ENCODE assay signal across 7 cellular contexts in the genomic region with DNA sequence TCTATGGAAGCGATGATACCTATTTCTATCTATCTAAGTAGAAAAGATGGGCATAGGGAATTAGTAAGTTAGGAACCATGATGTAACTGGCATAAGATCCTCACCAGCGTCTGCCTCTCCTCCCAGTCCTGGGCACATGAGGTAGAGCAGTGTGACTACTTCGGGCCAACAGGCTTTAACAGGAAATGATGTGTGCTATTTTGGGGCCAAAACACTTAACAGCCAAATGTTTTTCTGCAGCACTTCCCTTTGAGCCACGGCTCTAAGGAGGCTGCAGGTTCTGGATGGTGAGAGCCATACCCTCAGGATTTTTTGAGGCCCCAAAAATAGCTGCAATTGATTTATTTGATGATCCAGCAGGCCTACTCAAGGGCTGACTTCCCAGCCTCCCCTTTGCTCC.
DNase-seq lines count a peak whose midpoint lies in the region; ATAC-seq, FAIRE-seq and TF ChIP-seq lines count a peak whose summit lies in the region.
"Not testable (repeated sequence)": the region's sequence is repeated elsewhere in the genome, so short reads cannot be mapped to it uniquely, and the experiment has no call there.

No MANE protein-coding gene starts in this region.

- H3K4me1 ChIP-seq in BLaER1 = peaks cover 12% of the 10 kb centered on the region
- not testable (repeated sequence) for H3K4me1 ChIP-seq in MM.1S (ENCODE audit: low read length); OCI-LY7 (ENCODE audit: insufficient read depth, low read length, poor library complexity, severe bottlenecking); pancreas

- TF ChIP-seq CTCF in MM.1S (IDR thresholded peaks at IDR 0.05; ENCODE audit: low read length); OCI-LY7 (conservative IDR thresholded peaks at IDR 0.05; ENCODE audit: low read length); VCaP (conservative IDR thresholded peaks at IDR 0.05); pancreas (IDR thresholded peaks at IDR 0.05): not testable (repeated sequence)

- 68 to 70% methylated on average over 2 to 3 of the region's 4 CpGs for WGBS in pancreas, 2 donors

- DNase-seq in MM.1S (peak; percentile 42), NOMO-1 (lab: John Stamatoyannopoulos, UW; ENCODE audit: unreplicated experiment in 2 of 2) (peak; percentile 42 to 61), OCI-LY7 (ENCODE audit: low spot score) (peak; percentile 23)
- DNase-seq in Right ventricle myocardium inferior (ENCODE audit: missing footprints); pancreas: not testable (repeated sequence)

- not testable (repeated sequence) for H2AFZ ChIP-seq in MM.1S (ENCODE audit: low read length); OCI-LY7 (ENCODE audit: low read length)

- H3K9ac ChIP-seq in BLaER1; MM.1S (ENCODE audit: low read length): not testable (repeated sequence)

- not testable (repeated sequence) for H3K4me3 ChIP-seq in BLaER1; MM.1S (ENCODE audit: low read length); OCI-LY7 (ENCODE audit: low read depth, low read length, poor library complexity, severe bottlenecking); pancreas

- peaks cover 16% of the 10 kb centered on the region for H3K9me3 ChIP-seq in BLaER1
- not testable (repeated sequence) for H3K9me3 ChIP-seq in MM.1S (replicated peaks; ENCODE audit: insufficient read depth, low read length); OCI-LY7 (ENCODE audit: low read length); pancreas

- peaks cover 13% of the 10 kb centered on the region for H3K36me3 ChIP-seq in BLaER1
- H3K36me3 ChIP-seq in MM.1S (replicated peaks; ENCODE audit: insufficient read depth, low read length); OCI-LY7 (ENCODE audit: insufficient read depth, low read length); pancreas: not testable (repeated sequence)

- H4K20me1 ChIP-seq in BLaER1; MM.1S (ENCODE audit: insufficient read depth, low read length); OCI-LY7 (ENCODE audit: insufficient read depth, low read length): not testable (repeated sequence)

- H3K4me2 ChIP-seq in BLaER1 = peak overlapping the region; percentile 55
- peak overlapping the region; percentile 24; the same call in 1 of the 2 replicates for H3K4me2 ChIP-seq in MM.1S (ENCODE audit: low read depth, low read length)
- not testable (repeated sequence) for H3K4me2 ChIP-seq in OCI-LY7 (ENCODE audit: low read length)

- not testable (repeated sequence) for H3K79me2 ChIP-seq in MM.1S (ENCODE audit: low read length); OCI-LY7 (ENCODE audit: insufficient read depth, low read depth, low read length)

- FAIRE-seq in pancreas (lab: Jason Lieb, UNC) = not testable (repeated sequence)

- CTCF ChIA-PET in OCI-LY7 (lab: Charles Lee; ENCODE audit: unreplicated experiment) = not testable (repeated sequence)

- peak; percentile 20 for ATAC-seq in Right ventricle myocardium inferior
- ATAC-seq in pancreas = peak in 3 of 4 donors; percentile 35 to 67 (median 39)

- not testable (repeated sequence) for BruUV-seq in OCI-LY7 (replicated peaks; lab: Mats Ljungman, UMichigan)

- POLR2A ChIA-PET in OCI-LY7 (lab: Charles Lee) = not testable (repeated sequence)

- H3K27me3 ChIP-seq in BLaER1; MM.1S (replicated peaks; ENCODE audit: insufficient read depth, low read length); pancreas: not testable (repeated sequence)

- intact Hi-C loops in OCI-LY7 (cut with micrococcal nuclease; ENCODE audit: unreplicated experiment); Right ventricle myocardium inferior (cut with DNase I); pancreas (cut with DNase I): not testable (repeated sequence)

- not testable (repeated sequence) for H3K27ac ChIP-seq in BLaER1; OCI-LY7 (ENCODE audit: low read depth, low read length, poor library complexity, severe bottlenecking); pancreas
- H3K27ac ChIP-seq in MM.1S (ENCODE audit: low read length) (peak overlapping the region; percentile 42; the same call in 1 of the 2 replicates), VCaP (peak overlapping the region; percentile 43; the same call in 1 of the 2 replicates)

- not testable (repeated sequence) for H3F3A ChIP-seq in MM.1S (ENCODE audit: insufficient read depth, low read length)

- H3K9me2 ChIP-seq in MM.1S (replicated peaks; ENCODE audit: insufficient read depth, low read length); OCI-LY7 (ENCODE audit: insufficient read depth, low read length): not testable (repeated sequence)
